8 cellular contexts compared by ENCODE assay signal in genomic region chr17:39980402-39981206, GRCh38. TPM values are rescaled to one million over a fixed set of nuclear protein-coding genes. Genes with fewer than 3 reads are reported as not detected.
DNase-seq lines count a peak whose midpoint lies in the region; ATAC-seq and TF ChIP-seq lines count a peak whose summit lies in the region.

TSS of gene PSMD3 (plus strand) at chr17:39980807. CDS start at chr17:39980971, 164 bp downstream.

- peak within 1 kb of the TSS; percentile 95 for H3K27ac Mint-ChIP-seq in CD4-positive, alpha-beta T cell
- peak within 1 kb of the TSS; percentile 99 for H3K27ac Mint-ChIP-seq in dendritic cell treated with granulocyte-macrophage colony-stimulating factor and Interleukin-4, amounts not matched to agents 40 ng/mL and 50 ng/mL, for 4 days

- H3K9me3 ChIP-seq in CD4-positive, alpha-beta T cell (ENCODE audit: control insufficient read depth, low read length): no peaks in the 10 kb centered on the region
- no peaks in the 10 kb centered on the region for H3K9me3 ChIP-seq in left lung

- POLR2A ChIA-PET in CD4-positive, alpha-beta T cell (lab: Charles Lee): interaction anchor here (0.6 to 3.1 kb wide), 47 partner anchors 10 to 1182 kb away, joined by 3 to 46 read pairs (median 5); partner anchors contain the start of genes CASC3, CDK12, GSDMA and IKZF3

- H3K4me3 ChIP-seq in left lung: peak within 1 kb of the TSS; percentile 85 to 88

- H3K9me3 Mint-ChIP-seq in CD4-positive, alpha-beta T cell: no peaks in the 10 kb centered on the region
- no peaks in the 10 kb centered on the region for H3K9me3 Mint-ChIP-seq in dendritic cell treated with granulocyte-macrophage colony-stimulating factor and Interleukin-4, amounts not matched to agents 40 ng/mL and 50 ng/mL, for 4 days

- no peaks in the 10 kb centered on the region for H3K27me3 ChIP-seq in CD4-positive, alpha-beta T cell (ENCODE audit: control insufficient read depth, insufficient read depth, low read length)
- no peaks in the 10 kb centered on the region for H3K27me3 ChIP-seq in left lung

- H3K4me1 Mint-ChIP-seq in CD4-positive, alpha-beta T cell (ENCODE audit: low read depth): peaks cover 39% of the 10 kb centered on the region
- peaks cover 29% of the 10 kb centered on the region for H3K4me1 Mint-ChIP-seq in dendritic cell treated with granulocyte-macrophage colony-stimulating factor and Interleukin-4, amounts not matched to agents 40 ng/mL and 50 ng/mL, for 4 days (ENCODE audit: low read depth)

- H3K36me3 Mint-ChIP-seq in CD4-positive, alpha-beta T cell (ENCODE audit: low read depth): peaks cover 46% of the 10 kb centered on the region
- peaks cover 42% of the 10 kb centered on the region for H3K36me3 Mint-ChIP-seq in dendritic cell treated with granulocyte-macrophage colony-stimulating factor and Interleukin-4, amounts not matched to agents 40 ng/mL and 50 ng/mL, for 4 days (ENCODE audit: low read depth)

- H3K27ac ChIP-seq in CD4-positive, alpha-beta T cell (ENCODE audit: low read depth, low read length): peak within 1 kb of the TSS; percentile 97
- peak within 1 kb of the TSS; percentile 85 to 95 for H3K27ac ChIP-seq in left lung

- peaks cover 9 to 32% of the 10 kb centered on the region in 2 donors for H3K4me1 ChIP-seq in left lung

- TF ChIP-seq CTCF in CD4-positive, alpha-beta T cell (IDR thresholded peaks at IDR 0.05): peak; percentile 70
- peak; percentile 52 to 85 for TF ChIP-seq CTCF in left lung (IDR thresholded peaks at IDR 0.05)

- peaks cover 0 to 21% of the 10 kb centered on the region in 2 donors for H3K36me3 ChIP-seq in left lung

- intact Hi-C loops in CD4-positive, alpha-beta T cell (cut with DNase I, micrococcal nuclease): loop anchor here (1.0 to 10.0 kb wide), 12 partner anchors 16 to 436 kb away; partner anchors contain the start of genes LRRC3C (in 2 of the 2), ORMDL3 (in 2 of the 2) and STARD3 (in 1 of the 2)
- intact Hi-C loops in dendritic cell treated with granulocyte-macrophage colony-stimulating factor and Interleukin-4, amounts not matched to agents 40 ng/mL and 50 ng/mL, for 4 days (cut with micrococcal nuclease): loop anchor here (1.0 kb wide), 4 partner anchors 8 to 53 kb away; partner anchors contain the start of genes LRRC3C and ORMDL3
- intact Hi-C loops in left lung (cut with DNase I): no loop called here

- peak within 1 kb of the TSS; percentile 89 for H3K4me3 Mint-ChIP-seq in CD4-positive, alpha-beta T cell
- peak within 1 kb of the TSS; percentile 90 for H3K4me3 Mint-ChIP-seq in dendritic cell treated with granulocyte-macrophage colony-stimulating factor and Interleukin-4, amounts not matched to agents 40 ng/mL and 50 ng/mL, for 4 days

- CTCF ChIA-PET in CD4-positive, alpha-beta T cell (lab: Charles Lee): interaction anchor here (0.6 to 4.9 kb wide), 20 partner anchors 11 to 828 kb away, joined by 3 to 55 read pairs (median 4); partner anchors contain the start of genes GSDMA, IKZF3, MIEN1 and WIPF2

- H3K27me3 Mint-ChIP-seq in CD4-positive, alpha-beta T cell: no peaks in the 10 kb centered on the region
- peaks cover 3% of the 10 kb centered on the region for H3K27me3 Mint-ChIP-seq in dendritic cell treated with granulocyte-macrophage colony-stimulating factor and Interleukin-4, amounts not matched to agents 40 ng/mL and 50 ng/mL, for 4 days

- DNase-seq in CD4-positive, alpha-beta T cell: peak; percentile 95 to 99 (median 96)
- peak; percentile 99 for DNase-seq in NCI-H774 (lab: John Stamatoyannopoulos, UW)
- peak; percentile 97 to 98 for DNase-seq in activated CD4-positive, alpha-beta T cell treated with anti-CD3 and anti-CD28 coated beads, Interleukin-2, amount 50 U/mL, for 4 hours
- peak; percentile 98 for DNase-seq in left lung
- peak; percentile 96 to 97 for DNase-seq in stimulated activated CD4-positive, alpha-beta T cell treated with anti-CD3 and anti-CD28 coated beads, Interleukin-2, amount 100 ng/mL, for 48 hours

- peak; percentile 94 for ATAC-seq in CD4-positive, alpha-beta T cell (ENCODE audit: poor library complexity)
- ATAC-seq in GM19397 (IDR thresholded peaks at IDR 0.05; ENCODE audit: unreplicated experiment) (peak; percentile 94), HG03571 (IDR thresholded peaks at IDR 0.05; ENCODE audit: unreplicated experiment) (peak; percentile 83), left lung (peak; percentile 95)

RNA-seq across cellular contexts. Expression of gene PSMD3, which starts in this region (rescaled TPM):
- total RNA-seq in CD4-positive, alpha-beta T cell: 10 to 100 TPM; 66.7 to 71.9 TPM
- total RNA-seq in left lung: 100 to 1,000 TPM in 1 of 2 donors, 10 to 100 TPM in 1; 72.8 to 117 TPM

Comparison
In these comparisons a context has a peak if more than half of its experiments do, and no peak if none do; other contexts are left out.
1. Peak in every context shown above with its lines: DNase-seq, ATAC-seq, H3K4me3 ChIP-seq and H3K27ac ChIP-seq.
2. intact Hi-C loops: an anchor here in CD4-positive, alpha-beta T cell (1.0 to 10.0 kb wide) and dendritic cell treated with granulocyte-macrophage colony-stimulating factor and Interleukin-4, amounts not matched to agents 40 ng/mL and 50 ng/mL, for 4 days (1.0 kb wide); none called in left lung.